8 cellular contexts compared by ENCODE assay signal in genomic region chr3:193971268-193971751, GRCh38.
A peak's percentile ranks its signal among the peaks of the same experiment; 100 is the strongest.
DNase-seq lines count a peak whose midpoint lies in the region; ATAC-seq lines count a peak whose summit lies in the region.

No MANE protein-coding gene starts in this region.

- peaks cover 18% of the 10 kb centered on the region for H3K4me1 Mint-ChIP-seq in activated CD4-positive, alpha-beta memory T cell treated with anti-CD3 and anti-CD28 coated beads, Interleukin-2, amount 10 ng/mL, durations not matched to agents 7 days and 5 days
- peaks cover 0 to 28% (median 20%) of the 10 kb centered on the region in 7 donors for H3K4me1 Mint-ChIP-seq in naive thymus-derived CD4-positive, alpha-beta T cell

- H3K9me3 Mint-ChIP-seq in activated CD4-positive, alpha-beta memory T cell treated with anti-CD3 and anti-CD28 coated beads, Interleukin-2, amount 10 ng/mL, durations not matched to agents 7 days and 5 days, result no peaks in the 10 kb centered on the region
- peaks cover 0 to 1% (median 0%) of the 10 kb centered on the region in 11 donors for H3K9me3 Mint-ChIP-seq in naive thymus-derived CD4-positive, alpha-beta T cell

- H3K27me3 Mint-ChIP-seq in activated CD4-positive, alpha-beta memory T cell treated with anti-CD3 and anti-CD28 coated beads, Interleukin-2, amount 10 ng/mL, durations not matched to agents 7 days and 5 days, result peaks cover 61% of the 10 kb centered on the region
- H3K27me3 Mint-ChIP-seq in naive thymus-derived CD4-positive, alpha-beta T cell, result peaks cover 6 to 73% (median 24%) of the 10 kb centered on the region in 5 donors

- no peaks in the 10 kb centered on the region for H3K36me3 ChIP-seq in naive thymus-derived CD4-positive, alpha-beta T cell (ENCODE audit: control insufficient read depth in 2 of 3, insufficient read depth in 3 of 3, low read length in 3 of 3)
- no peaks in the 10 kb centered on the region for H3K36me3 ChIP-seq in effector memory CD4-positive, alpha-beta T cell (ENCODE audit: control insufficient read depth, insufficient read depth, low read length)

- POLR2A ChIA-PET in activated CD4-positive, alpha-beta memory T cell treated with anti-CD3 and anti-CD28 coated beads, Interleukin-2, amount 10 ng/mL, durations not matched to agents 7 days and 5 days (lab: Charles Lee), result interaction anchor here (0.8 kb wide), 1 partner anchor 8 kb away, joined by 3 read pairs; no protein-coding TSS in a partner anchor
- POLR2A ChIA-PET in naive thymus-derived CD4-positive, alpha-beta T cell (lab: Charles Lee), result no interaction called here

- intact Hi-C loops in naive thymus-derived CD4-positive, alpha-beta T cell (cut with micrococcal nuclease), result loop anchor here in 1 of 2 donors (1.0 to 10.0 kb wide), 2 partner anchors 133 to 166 kb away; no protein-coding TSS in a partner anchor

- H3K4me3 ChIP-seq in naive thymus-derived CD4-positive, alpha-beta T cell (ENCODE audit: low read length), result no peak overlapping the region
- no peak overlapping the region for H3K4me3 ChIP-seq in effector memory CD4-positive, alpha-beta T cell (ENCODE audit: insufficient read depth, low read depth, low read length, poor library complexity, severe bottlenecking)

- peaks cover 0 to 10% of the 10 kb centered on the region in 2 donors for H3K4me1 ChIP-seq in naive thymus-derived CD4-positive, alpha-beta T cell (ENCODE audit: control insufficient read depth in 2 of 2, insufficient read depth in 2 of 2, low read length in 2 of 2)
- no peaks in the 10 kb centered on the region for H3K4me1 ChIP-seq in effector memory CD4-positive, alpha-beta T cell (ENCODE audit: control insufficient read depth, insufficient read depth, low read length, poor library complexity, severe bottlenecking)

- ATAC-seq in GM18508 (IDR thresholded peaks at IDR 0.05; ENCODE audit: insufficient read depth, unreplicated experiment) (peak; percentile 55), HG02884 (IDR thresholded peaks at IDR 0.05; ENCODE audit: unreplicated experiment) (peak; percentile 66)
- peak; percentile 86 for ATAC-seq in naive thymus-derived CD4-positive, alpha-beta T cell

- H3K9me3 ChIP-seq in naive thymus-derived CD4-positive, alpha-beta T cell (ENCODE audit: control insufficient read depth in 2 of 3, low read length in 3 of 3), result no peaks in the 10 kb centered on the region
- H3K9me3 ChIP-seq in effector memory CD4-positive, alpha-beta T cell (ENCODE audit: control insufficient read depth, low read length), result no peaks in the 10 kb centered on the region

- peak overlapping the region; percentile 22 for H3K27ac Mint-ChIP-seq in activated CD4-positive, alpha-beta memory T cell treated with anti-CD3 and anti-CD28 coated beads, Interleukin-2, amount 10 ng/mL, durations not matched to agents 7 days and 5 days
- H3K27ac Mint-ChIP-seq in naive thymus-derived CD4-positive, alpha-beta T cell, result no peak overlapping the region

- DNase-seq in activated CD4-positive, alpha-beta memory T cell treated with anti-CD3 and anti-CD28 coated beads, Interleukin-2, amount 10 ng/mL, durations not matched to agents 7 days and 5 days, result no peak
- DNase-seq in naive thymus-derived CD4-positive, alpha-beta T cell, result no peak
- DNase-seq in 8988T (no peak), inferior parietal cortex (ENCODE audit: extremely low spot score) (no peak), NCI-H446 treated with DMSO at 0.1 percent for 48 hours (lab: John Stamatoyannopoulos, UW) (no peak)
- DNase-seq in effector memory CD4-positive, alpha-beta T cell, result no peak

- CTCF ChIA-PET in activated CD4-positive, alpha-beta memory T cell treated with anti-CD3 and anti-CD28 coated beads, Interleukin-2, amount 10 ng/mL, durations not matched to agents 7 days and 5 days (lab: Charles Lee), result interaction anchor here (0.6 to 1.8 kb wide), 4 partner anchors 19 to 344 kb away, joined by 3 to 6 read pairs (median 4); no protein-coding TSS in a partner anchor
- CTCF ChIA-PET in naive thymus-derived CD4-positive, alpha-beta T cell (lab: Charles Lee), result no interaction called here

- H3K27me3 ChIP-seq in naive thymus-derived CD4-positive, alpha-beta T cell (ENCODE audit: control insufficient read depth in 2 of 2, insufficient read depth in 2 of 2, low read length in 2 of 2), result no peaks in the 10 kb centered on the region
- no peaks in the 10 kb centered on the region for H3K27me3 ChIP-seq in effector memory CD4-positive, alpha-beta T cell (replicated peaks; ENCODE audit: control insufficient read depth, insufficient read depth, low read length, poor library complexity, severe bottlenecking)

- no peaks in the 10 kb centered on the region for H3K36me3 Mint-ChIP-seq in activated CD4-positive, alpha-beta memory T cell treated with anti-CD3 and anti-CD28 coated beads, Interleukin-2, amount 10 ng/mL, durations not matched to agents 7 days and 5 days (ENCODE audit: low read depth)
- no peaks in the 10 kb centered on the region for H3K36me3 Mint-ChIP-seq in naive thymus-derived CD4-positive, alpha-beta T cell

- no peak overlapping the region for H3K4me3 Mint-ChIP-seq in activated CD4-positive, alpha-beta memory T cell treated with anti-CD3 and anti-CD28 coated beads, Interleukin-2, amount 10 ng/mL, durations not matched to agents 7 days and 5 days
- peak overlapping the region in 7 of 10 donors; percentile 18 to 67 (median 51) for H3K4me3 Mint-ChIP-seq in naive thymus-derived CD4-positive, alpha-beta T cell

- H3K27ac ChIP-seq in naive thymus-derived CD4-positive, alpha-beta T cell (ENCODE audit: low read depth, low read length), result no peak overlapping the region
- H3K27ac ChIP-seq in effector memory CD4-positive, alpha-beta T cell (ENCODE audit: insufficient read depth, low read length, poor library complexity, severe bottlenecking), result no peak overlapping the region
